In genomic region chr14:51972566-51972965, GRCh38 we compare ENCODE assay signal across 28 cellular contexts.
"Had no signal": no experiment of that assay in that cellular context is flagged by ENCODE, and none has a peak within 500 bp of the region (broad histone marks: within the 10 kb centered on the region; RNA-seq: fewer than 3 reads in every experiment).

No MANE protein-coding gene starts in this region.

- H3K4me3 ChIP-seq: body of pancreas, coronary artery, dorsolateral prefrontal cortex, left ventricle myocardium inferior, lung, pancreas, prostate gland, tibial nerve had no signal

- H3K36me3 Mint-ChIP-seq: stimulated activated memory B cell treated with anti-CD40 and anti-IgM and Interleukin-4, amounts not matched to agents 10 μg/mL and 1 μg/mL and 100 μg/mL, for 72 hours; WTC11 had no signal

- H3K27me3 Mint-ChIP-seq: activated CD8-positive, alpha-beta T cell treated with anti-CD3 and anti-CD28 coated beads for 36 hours; activated T-helper 17 cell treated with anti-CD3 and anti-CD28 coated beads, Interleukin-2, amount 50 U/mL, for 72 hours; stimulated activated memory B cell treated with anti-CD40 and anti-IgM and Interleukin-4, amounts not matched to agents 10 μg/mL and 1 μg/mL and 100 μg/mL, for 72 hours; T-cell had no signal

- H3K4me1 Mint-ChIP-seq: activated T-helper 17 cell treated with anti-CD3 and anti-CD28 coated beads, Interleukin-2, amount 50 U/mL, for 72 hours; stimulated activated memory B cell treated with anti-CD40 and anti-IgM and Interleukin-4, amounts not matched to agents 10 μg/mL and 1 μg/mL and 100 μg/mL, for 72 hours had no signal

- H3K9me3 ChIP-seq: body of pancreas, left ventricle myocardium inferior, pancreas, prostate gland, tibial nerve had no signal

- DNase-seq: activated CD4-positive, alpha-beta T cell treated with anti-CD3 and anti-CD28 coated beads, Interleukin-2, amount 50 U/mL, for 1 hour; activated CD8-positive, alpha-beta T cell treated with anti-CD3 and anti-CD28 coated beads for 36 hours; activated gamma-delta T cell treated with Interleukin-2 at 50 U/mL for 16 hours; activated naive CD4-positive, alpha-beta T cell treated with anti-CD3 and anti-CD28 coated beads, Interleukin-2, amount 50 U/mL, for 16 hours; activated T-cell treated with anti-CD3 and anti-CD28 coated beads, Interleukin-2, amount 50 U/mL, for 4 hours; aorta; body of pancreas; dorsolateral prefrontal cortex; effector memory CD4-positive, alpha-beta T cell; islet precursor cell; left ventricle myocardium inferior; mesendoderm; nucleus accumbens; pancreas; retina; small intestine; stimulated activated CD4-positive, alpha-beta T cell treated with anti-CD3 and anti-CD28 coated beads, Interleukin-4, amount 100 ng/mL, for 24 hours; stimulated activated CD8-positive, alpha-beta memory T cell treated with anti-CD3 and anti-CD28 coated beads, Interleukin-4, amount 100 ng/mL, for 48 hours; T-cell; T-helper 9 cell had no signal

- H3K27ac ChIP-seq: body of pancreas, coronary artery, dorsolateral prefrontal cortex, left ventricle myocardium inferior, pancreas, prostate gland, tibial nerve had no signal

- H3K9me3 Mint-ChIP-seq: activated CD8-positive, alpha-beta T cell treated with anti-CD3 and anti-CD28 coated beads for 36 hours; activated T-cell treated with anti-CD3 and anti-CD28 coated beads, Interleukin-2, amount 50 U/mL, for 4 hours; activated T-helper 17 cell treated with anti-CD3 and anti-CD28 coated beads, Interleukin-2, amount 50 U/mL, for 72 hours; stimulated activated memory B cell treated with anti-CD40 and anti-IgM and Interleukin-4, amounts not matched to agents 10 μg/mL and 1 μg/mL and 100 μg/mL, for 72 hours; T-cell; WTC11 had no signal

- H3K36me3 ChIP-seq: left ventricle myocardium inferior, pancreas, prostate gland had no signal

- H3K27ac Mint-ChIP-seq: activated T-helper 17 cell treated with anti-CD3 and anti-CD28 coated beads, Interleukin-2, amount 50 U/mL, for 72 hours; stimulated activated memory B cell treated with anti-CD40 and anti-IgM and Interleukin-4, amounts not matched to agents 10 μg/mL and 1 μg/mL and 100 μg/mL, for 72 hours; WTC11 had no signal

- H3K27me3 ChIP-seq: body of pancreas, dorsolateral prefrontal cortex, pancreas, tibial nerve had no signal

- ATAC-seq: activated CD8-positive, alpha-beta T cell treated with anti-CD3 and anti-CD28 coated beads for 36 hours; activated T-cell treated with anti-CD3 and anti-CD28 coated beads, Interleukin-2, amount 50 U/mL, for 4 hours; activated T-helper 17 cell treated with anti-CD3 and anti-CD28 coated beads, Interleukin-2, amount 50 U/mL, for 72 hours; body of pancreas; pancreas; sciatic nerve; stimulated activated memory B cell treated with anti-CD40 and anti-IgM and Interleukin-4, amounts not matched to agents 10 μg/mL and 1 μg/mL and 100 μg/mL, for 72 hours; T-cell; WTC11 had no signal

- H3K4me3 Mint-ChIP-seq: activated CD8-positive, alpha-beta T cell treated with anti-CD3 and anti-CD28 coated beads for 36 hours; activated T-cell treated with anti-CD3 and anti-CD28 coated beads, Interleukin-2, amount 50 U/mL, for 4 hours; activated T-helper 17 cell treated with anti-CD3 and anti-CD28 coated beads, Interleukin-2, amount 50 U/mL, for 72 hours; stimulated activated memory B cell treated with anti-CD40 and anti-IgM and Interleukin-4, amounts not matched to agents 10 μg/mL and 1 μg/mL and 100 μg/mL, for 72 hours; T-cell; WTC11 had no signal

- H3K4me1 ChIP-seq: body of pancreas, left ventricle myocardium inferior, pancreas, prostate gland had no signal
